In the genomic region with DNA sequence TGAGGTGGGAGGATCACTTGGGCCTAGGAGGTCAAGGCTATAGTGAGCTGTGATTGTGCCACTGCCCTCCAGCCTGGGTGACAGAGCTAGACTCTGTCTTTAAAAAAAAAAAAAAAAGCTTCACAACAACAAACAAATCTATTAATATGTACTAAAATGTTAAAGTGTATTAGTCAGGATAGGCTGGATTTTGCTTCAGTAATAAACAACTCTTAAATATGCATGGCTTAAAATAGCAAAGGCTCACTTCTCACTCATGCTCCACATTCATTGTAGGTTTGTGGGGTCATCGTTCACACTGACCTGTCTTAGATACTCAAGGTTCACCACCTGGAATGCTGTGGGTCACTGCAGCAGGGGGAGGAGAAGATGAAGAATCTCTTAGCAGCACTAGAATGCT, we compare ENCODE assay signal across 19 cellular contexts. TPM values are rescaled to one million over a fixed set of nuclear protein-coding genes. Genes with fewer than 3 reads are reported as not detected.
DNase-seq lines count a peak whose midpoint lies in the region; ATAC-seq and TF ChIP-seq lines count a peak whose summit lies in the region.
"Had no signal": no experiment of that assay in that cellular context is flagged by ENCODE, and none has a peak within 500 bp of the region (broad histone marks: within the 10 kb centered on the region; RNA-seq: fewer than 3 reads in every experiment).

No MANE protein-coding gene starts in this region.

- no peak for ATAC-seq in left cardiac atrium
- ATAC-seq in GM18502 (IDR thresholded peaks at IDR 0.05; ENCODE audit: poor library complexity, unreplicated experiment) = no peak
- ATAC-seq: GM23338 had no signal

- H3K9me3 ChIP-seq in left ventricle myocardium inferior (replicated peaks) = no peaks in the 10 kb centered on the region
- H3K9me3 ChIP-seq in subcutaneous abdominal adipose tissue (ENCODE audit: control insufficient read depth in 5 of 5, low read length in 5 of 5) = no peaks in the 10 kb centered on the region

- DNase-seq in left ventricle myocardium inferior = no peak
- DNase-seq in left cardiac atrium = no peak
- no peak for DNase-seq in brain microvascular endothelial cell
- peak; percentile 27 for DNase-seq in left kidney (ENCODE audit: low read depth, low spot score)
- no peak for DNase-seq in activated CD4-positive, alpha-beta T cell treated with anti-CD3 and anti-CD28 coated beads for 1 hour
- DNase-seq in NCI-H524 treated with DMSO at 0.1 percent for 48 hours (lab: John Stamatoyannopoulos, UW) = no peak
- DNase-seq: GDM1, NCI-H1105 treated with DMSO at 0.1 percent for 48 hours, NCI-H1694, NCI-H2081 treated with DMSO at 0.1 percent for 48 hours, NCI-H510A, NCI-H774, Right ventricle myocardium superior had no signal

- H3K27ac ChIP-seq in left ventricle myocardium inferior (replicated peaks) = peak overlapping the region; percentile 80
- H3K27ac ChIP-seq in brain microvascular endothelial cell = peak overlapping the region; percentile 75
- H3K27ac ChIP-seq in subcutaneous abdominal adipose tissue (ENCODE audit: low read depth, low read length) = peak overlapping the region; percentile 74
- H3K27ac ChIP-seq: 22Rv1 had no signal

- H3K4me1 ChIP-seq in left ventricle myocardium inferior (peaks cover 37% of the 10 kb centered on the region), subcutaneous abdominal adipose tissue (ENCODE audit: control insufficient read depth in 5 of 5, insufficient read depth in 5 of 5, low read length in 5 of 5) (peaks cover 14 to 79% (median 79%) of the 10 kb centered on the region in 5 donors)

- no peak for TF ChIP-seq CTCF in left ventricle myocardium inferior (IDR thresholded peaks at IDR 0.05; ENCODE audit: borderline replicate concordance)
- TF ChIP-seq CTCF in brain microvascular endothelial cell (IDR thresholded peaks at IDR 0.05; ENCODE audit: low read depth, low read length, missing control alignments) = no peak

- in situ Hi-C loops in brain microvascular endothelial cell (cut with HindIII; ENCODE audit: low pct_ligation_motif_present, low sequenced_read_pairs) = no loop called here

- intact Hi-C loops in left ventricle myocardium inferior (cut with micrococcal nuclease) (no loop called here), left cardiac atrium (cut with DNase I) (no loop called here)

- H3K4me3 ChIP-seq in left ventricle myocardium inferior (no peak overlapping the region), brain microvascular endothelial cell (ENCODE audit: low read depth, low read length) (no peak overlapping the region), subcutaneous abdominal adipose tissue (ENCODE audit: low read depth in 1 of 5, low read length in 5 of 5) (no peak overlapping the region)
- H3K4me3 ChIP-seq: GM23338 had no signal

- no peak overlapping the region for H3K9ac ChIP-seq in subcutaneous abdominal adipose tissue (ENCODE audit: low read length in 5 of 5)

- no peaks in the 10 kb centered on the region for H3K27me3 ChIP-seq in left ventricle myocardium inferior (ENCODE audit: low read depth)
- no peaks in the 10 kb centered on the region for H3K27me3 ChIP-seq in brain microvascular endothelial cell (replicated peaks)
- H3K27me3 ChIP-seq in subcutaneous abdominal adipose tissue (ENCODE audit: control insufficient read depth in 5 of 5, insufficient read depth in 4 of 5, low read length in 5 of 5) = no peaks in the 10 kb centered on the region

- H3K36me3 ChIP-seq in left ventricle myocardium inferior (no peaks in the 10 kb centered on the region), brain microvascular endothelial cell (replicated peaks) (no peaks in the 10 kb centered on the region), subcutaneous abdominal adipose tissue (ENCODE audit: control insufficient read depth in 5 of 5, insufficient read depth in 5 of 5, low read length in 5 of 5) (no peaks in the 10 kb centered on the region)

RNA-seq across cellular contexts. Expression of a gene that starts 33.8 kb away (rescaled TPM):
- total RNA-seq in left ventricle myocardium inferior (45.4 TPM), left cardiac atrium (10 to 100 TPM; 73.3 to 75.0 TPM)
- total RNA-seq: B cell, OCI-LY7 had no signal
